ENCODE assay signal across 1 cellular context in the genomic region with DNA sequence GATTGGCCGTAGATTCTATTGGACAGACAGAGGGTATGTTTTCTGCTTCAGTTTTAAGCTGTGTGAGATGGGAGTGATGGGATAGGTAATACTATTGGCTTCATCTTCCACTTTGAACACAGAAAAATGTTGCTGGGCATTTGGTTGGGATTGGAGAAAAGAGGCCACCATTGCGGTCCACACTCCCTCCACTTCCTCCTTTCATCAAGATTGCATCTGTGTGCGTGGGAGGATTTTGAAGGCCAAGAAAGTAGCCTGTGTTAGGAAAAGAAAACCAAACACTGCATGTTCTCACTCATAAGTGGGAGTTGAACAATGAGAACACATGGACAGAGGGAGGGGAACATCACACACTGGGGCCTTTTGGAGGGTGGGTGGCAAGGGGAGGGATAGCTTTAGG.
TF ChIP-seq lines count a peak whose summit lies in the region.

No MANE protein-coding gene starts in this region.

TF ChIP-seq in K562, 482 proteins besides CTCF, POLR2A, EP300 and RAD21 (continued from another document):
- TF ChIP-seq, protein P1, sequence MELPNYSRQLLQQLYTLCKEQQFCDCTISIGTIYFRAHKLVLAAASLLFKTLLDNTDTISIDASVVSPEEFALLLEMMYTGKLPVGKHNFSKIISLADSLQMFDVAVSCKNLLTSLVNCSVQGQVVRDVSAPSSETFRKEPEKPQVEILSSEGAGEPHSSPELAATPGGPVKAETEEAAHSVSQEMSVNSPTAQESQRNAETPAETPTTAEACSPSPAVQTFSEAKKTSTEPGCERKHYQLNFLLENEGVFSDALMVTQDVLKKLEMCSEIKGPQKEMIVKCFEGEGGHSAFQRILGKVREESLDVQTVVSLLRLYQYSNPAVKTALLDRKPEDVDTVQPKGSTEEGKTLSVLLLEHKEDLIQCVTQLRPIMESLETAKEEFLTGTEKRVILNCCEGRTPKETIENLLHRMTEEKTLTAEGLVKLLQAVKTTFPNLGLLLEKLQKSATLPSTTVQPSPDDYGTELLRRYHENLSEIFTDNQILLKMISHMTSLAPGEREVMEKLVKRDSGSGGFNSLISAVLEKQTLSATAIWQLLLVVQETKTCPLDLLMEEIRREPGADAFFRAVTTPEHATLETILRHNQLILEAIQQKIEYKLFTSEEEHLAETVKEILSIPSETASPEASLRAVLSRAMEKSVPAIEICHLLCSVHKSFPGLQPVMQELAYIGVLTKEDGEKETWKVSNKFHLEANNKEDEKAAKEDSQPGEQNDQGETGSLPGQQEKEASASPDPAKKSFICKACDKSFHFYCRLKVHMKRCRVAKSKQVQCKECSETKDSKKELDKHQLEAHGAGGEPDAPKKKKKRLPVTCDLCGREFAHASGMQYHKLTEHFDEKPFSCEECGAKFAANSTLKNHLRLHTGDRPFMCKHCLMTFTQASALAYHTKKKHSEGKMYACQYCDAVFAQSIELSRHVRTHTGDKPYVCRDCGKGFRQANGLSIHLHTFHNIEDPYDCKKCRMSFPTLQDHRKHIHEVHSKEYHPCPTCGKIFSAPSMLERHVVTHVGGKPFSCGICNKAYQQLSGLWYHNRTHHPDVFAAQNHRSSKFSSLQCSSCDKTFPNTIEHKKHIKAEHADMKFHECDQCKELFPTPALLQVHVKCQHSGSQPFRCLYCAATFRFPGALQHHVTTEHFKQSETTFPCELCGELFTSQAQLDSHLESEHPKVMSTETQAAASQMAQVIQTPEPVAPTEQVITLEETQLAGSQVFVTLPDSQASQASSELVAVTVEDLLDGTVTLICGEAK (IDR thresholded peaks at IDR 0.05): no peak
- TF ChIP-seq, protein P1 (CRISPR knock-in tag; IDR thresholded peaks at IDR 0.05): no peak
- TF ChIP-seq NELFE (IDR thresholded peaks at IDR 0.05; ENCODE audit: insufficient read depth, insufficient read length): no peak
- TF ChIP-seq, protein P2, sequence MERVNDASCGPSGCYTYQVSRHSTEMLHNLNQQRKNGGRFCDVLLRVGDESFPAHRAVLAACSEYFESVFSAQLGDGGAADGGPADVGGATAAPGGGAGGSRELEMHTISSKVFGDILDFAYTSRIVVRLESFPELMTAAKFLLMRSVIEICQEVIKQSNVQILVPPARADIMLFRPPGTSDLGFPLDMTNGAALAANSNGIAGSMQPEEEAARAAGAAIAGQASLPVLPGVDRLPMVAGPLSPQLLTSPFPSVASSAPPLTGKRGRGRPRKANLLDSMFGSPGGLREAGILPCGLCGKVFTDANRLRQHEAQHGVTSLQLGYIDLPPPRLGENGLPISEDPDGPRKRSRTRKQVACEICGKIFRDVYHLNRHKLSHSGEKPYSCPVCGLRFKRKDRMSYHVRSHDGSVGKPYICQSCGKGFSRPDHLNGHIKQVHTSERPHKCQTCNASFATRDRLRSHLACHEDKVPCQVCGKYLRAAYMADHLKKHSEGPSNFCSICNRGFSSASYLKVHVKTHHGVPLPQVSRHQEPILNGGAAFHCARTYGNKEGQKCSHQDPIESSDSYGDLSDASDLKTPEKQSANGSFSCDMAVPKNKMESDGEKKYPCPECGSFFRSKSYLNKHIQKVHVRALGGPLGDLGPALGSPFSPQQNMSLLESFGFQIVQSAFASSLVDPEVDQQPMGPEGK (CRISPR knock-in tag; IDR thresholded peaks at IDR 0.05; ENCODE audit: borderline replicate concordance): no peak
- TF ChIP-seq CXXC5 (CRISPR knock-in tag; IDR thresholded peaks at IDR 0.05): 0 out of 2 replicates have a peak, but pooled peaks have one; percentile 27
- TF ChIP-seq ARID1B (IDR thresholded peaks at IDR 0.05): peak; percentile 17; the same call in 1 of the 2 replicates
- 0 out of 2 replicates have a peak, but pooled peaks have one; percentile 31 for TF ChIP-seq ELF4 (CRISPR knock-in tag; IDR thresholded peaks at IDR 0.05)
- TF ChIP-seq RBM25 (IDR thresholded peaks at IDR 0.05; ENCODE audit: low read depth, low read length, severe bottlenecking): no peak
- no peak for TF ChIP-seq SAFB2 (IDR thresholded peaks at IDR 0.05; ENCODE audit: borderline replicate concordance, low read depth, low read length, severe bottlenecking)
- no peak for TF ChIP-seq DACH1 (IDR thresholded peaks at IDR 0.05; ENCODE audit: partially characterized antibody)
- no peak for TF ChIP-seq MEIS2 (IDR thresholded peaks at IDR 0.05; ENCODE audit: partially characterized antibody)
- TF ChIP-seq ZFP1 (CRISPR knock-in tag; IDR thresholded peaks at IDR 0.05): no peak
- TF ChIP-seq ZKSCAN3 (CRISPR knock-in tag; IDR thresholded peaks at IDR 0.05): no peak
- TF ChIP-seq SIN3B (IDR thresholded peaks at IDR 0.05; ENCODE audit: low read depth): no peak
- TF ChIP-seq ZNF253 (CRISPR knock-in tag; conservative IDR thresholded peaks at IDR 0.05): no peak
- 0 out of 2 replicates have a peak, but pooled peaks have one; percentile 42 for TF ChIP-seq ZNF589 (CRISPR knock-in tag; IDR thresholded peaks at IDR 0.05; ENCODE audit: low read depth)
- peak; percentile 92 for TF ChIP-seq SPI1 (IDR thresholded peaks at IDR 0.05; ENCODE audit: borderline replicate concordance, low read depth, low read length)
- no peak for TF ChIP-seq CHD2 (IDR thresholded peaks at IDR 0.05; ENCODE audit: low read depth, low read length)
- TF ChIP-seq L3MBTL2 (IDR thresholded peaks at IDR 0.05): no peak
- TF ChIP-seq, protein P3, sequence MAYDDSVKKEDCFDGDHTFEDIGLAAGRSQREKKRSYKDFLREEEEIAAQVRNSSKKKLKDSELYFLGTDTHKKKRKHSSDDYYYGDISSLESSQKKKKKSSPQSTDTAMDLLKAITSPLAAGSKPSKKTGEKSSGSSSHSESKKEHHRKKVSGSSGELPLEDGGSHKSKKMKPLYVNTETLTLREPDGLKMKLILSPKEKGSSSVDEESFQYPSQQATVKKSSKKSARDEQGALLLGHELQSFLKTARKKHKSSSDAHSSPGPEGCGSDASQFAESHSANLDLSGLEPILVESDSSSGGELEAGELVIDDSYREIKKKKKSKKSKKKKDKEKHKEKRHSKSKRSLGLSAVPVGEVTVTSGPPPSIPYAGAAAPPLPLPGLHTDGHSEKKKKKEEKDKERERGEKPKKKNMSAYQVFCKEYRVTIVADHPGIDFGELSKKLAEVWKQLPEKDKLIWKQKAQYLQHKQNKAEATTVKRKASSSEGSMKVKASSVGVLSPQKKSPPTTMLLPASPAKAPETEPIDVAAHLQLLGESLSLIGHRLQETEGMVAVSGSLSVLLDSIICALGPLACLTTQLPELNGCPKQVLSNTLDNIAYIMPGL (CRISPR knock-in tag; IDR thresholded peaks at IDR 0.05): no peak
- TF ChIP-seq POLR2AphosphoS2 (IDR thresholded peaks at IDR 0.05; ENCODE audit: low read length): no peak
- TF ChIP-seq, protein P4, sequence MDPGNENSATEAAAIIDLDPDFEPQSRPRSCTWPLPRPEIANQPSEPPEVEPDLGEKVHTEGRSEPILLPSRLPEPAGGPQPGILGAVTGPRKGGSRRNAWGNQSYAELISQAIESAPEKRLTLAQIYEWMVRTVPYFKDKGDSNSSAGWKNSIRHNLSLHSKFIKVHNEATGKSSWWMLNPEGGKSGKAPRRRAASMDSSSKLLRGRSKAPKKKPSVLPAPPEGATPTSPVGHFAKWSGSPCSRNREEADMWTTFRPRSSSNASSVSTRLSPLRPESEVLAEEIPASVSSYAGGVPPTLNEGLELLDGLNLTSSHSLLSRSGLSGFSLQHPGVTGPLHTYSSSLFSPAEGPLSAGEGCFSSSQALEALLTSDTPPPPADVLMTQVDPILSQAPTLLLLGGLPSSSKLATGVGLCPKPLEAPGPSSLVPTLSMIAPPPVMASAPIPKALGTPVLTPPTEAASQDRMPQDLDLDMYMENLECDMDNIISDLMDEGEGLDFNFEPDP (CRISPR knock-in tag; IDR thresholded peaks at IDR 0.05): no peak
- 0 out of 2 replicates have a peak, but pooled peaks have one; percentile 25 for TF ChIP-seq GABPB1 (CRISPR knock-in tag; IDR thresholded peaks at IDR 0.05)
- no peak for TF ChIP-seq PHF21A (IDR thresholded peaks at IDR 0.05; ENCODE audit: borderline replicate concordance, low read depth)
- TF ChIP-seq ZNF431 (CRISPR knock-in tag; IDR thresholded peaks at IDR 0.05): no peak
- peak; percentile 22; the same call in 1 of the 2 replicates for TF ChIP-seq DPF2 (IDR thresholded peaks at IDR 0.05)
- no peak for TF ChIP-seq MED1 (CRISPR knock-in tag; IDR thresholded peaks at IDR 0.05; ENCODE audit: borderline replicate concordance)
- TF ChIP-seq NR2F6 (CRISPR knock-in tag; IDR thresholded peaks at IDR 0.05): no peak
- TF ChIP-seq PYGO2 (tag; IDR thresholded peaks at IDR 0.05): no peak
TF ChIP-seq in K562: peak in this region for 14.
